Comparison of ENCODE assay signal across 1 cellular context in genomic region chr3:46549989-46550388, GRCh38.
TF ChIP-seq lines count a peak whose summit lies in the region.

No MANE protein-coding gene starts in this region.

TF ChIP-seq in GM23338, 12 proteins besides CTCF, POLR2A, EP300 and RAD21:
- TF ChIP-seq ETS1 (IDR thresholded peaks at IDR 0.05) (no peak), EZH2 (IDR thresholded peaks at IDR 0.05; ENCODE audit: low read depth, unreplicated experiment) (no peak), POLR2AphosphoS5 (IDR thresholded peaks at IDR 0.05; ENCODE audit: low read depth) (no peak), ZNF331 (CRISPR knock-in tag; IDR thresholded peaks at IDR 0.05; ENCODE audit: low read depth) (no peak), ZNF462 (CRISPR knock-in tag; IDR thresholded peaks at IDR 0.05) (no peak), JUNB (IDR thresholded peaks at IDR 0.05; ENCODE audit: unreplicated experiment) (no peak), CREB1 (CRISPR knock-in tag; IDR thresholded peaks at IDR 0.05; ENCODE audit: low read depth) (no peak)
- TF ChIP-seq, protein P1, sequence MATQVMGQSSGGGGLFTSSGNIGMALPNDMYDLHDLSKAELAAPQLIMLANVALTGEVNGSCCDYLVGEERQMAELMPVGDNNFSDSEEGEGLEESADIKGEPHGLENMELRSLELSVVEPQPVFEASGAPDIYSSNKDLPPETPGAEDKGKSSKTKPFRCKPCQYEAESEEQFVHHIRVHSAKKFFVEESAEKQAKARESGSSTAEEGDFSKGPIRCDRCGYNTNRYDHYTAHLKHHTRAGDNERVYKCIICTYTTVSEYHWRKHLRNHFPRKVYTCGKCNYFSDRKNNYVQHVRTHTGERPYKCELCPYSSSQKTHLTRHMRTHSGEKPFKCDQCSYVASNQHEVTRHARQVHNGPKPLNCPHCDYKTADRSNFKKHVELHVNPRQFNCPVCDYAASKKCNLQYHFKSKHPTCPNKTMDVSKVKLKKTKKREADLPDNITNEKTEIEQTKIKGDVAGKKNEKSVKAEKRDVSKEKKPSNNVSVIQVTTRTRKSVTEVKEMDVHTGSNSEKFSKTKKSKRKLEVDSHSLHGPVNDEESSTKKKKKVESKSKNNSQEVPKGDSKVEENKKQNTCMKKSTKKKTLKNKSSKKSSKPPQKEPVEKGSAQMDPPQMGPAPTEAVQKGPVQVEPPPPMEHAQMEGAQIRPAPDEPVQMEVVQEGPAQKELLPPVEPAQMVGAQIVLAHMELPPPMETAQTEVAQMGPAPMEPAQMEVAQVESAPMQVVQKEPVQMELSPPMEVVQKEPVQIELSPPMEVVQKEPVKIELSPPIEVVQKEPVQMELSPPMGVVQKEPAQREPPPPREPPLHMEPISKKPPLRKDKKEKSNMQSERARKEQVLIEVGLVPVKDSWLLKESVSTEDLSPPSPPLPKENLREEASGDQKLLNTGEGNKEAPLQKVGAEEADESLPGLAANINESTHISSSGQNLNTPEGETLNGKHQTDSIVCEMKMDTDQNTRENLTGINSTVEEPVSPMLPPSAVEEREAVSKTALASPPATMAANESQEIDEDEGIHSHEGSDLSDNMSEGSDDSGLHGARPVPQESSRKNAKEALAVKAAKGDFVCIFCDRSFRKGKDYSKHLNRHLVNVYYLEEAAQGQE (IDR thresholded peaks at IDR 0.05; ENCODE audit: unreplicated experiment), result no peak
